In genomic region chr19:947707-948533, GRCh38 we compare ENCODE assay signal across 9 cellular contexts. TPM values are rescaled to one million over a fixed set of nuclear protein-coding genes. Genes with fewer than 3 reads are reported as not detected.
DNase-seq lines count a peak whose midpoint lies in the region; ATAC-seq, FAIRE-seq and TF ChIP-seq lines count a peak whose summit lies in the region.
"Had no signal": no experiment of that assay in that cellular context is flagged by ENCODE, and none has a peak within 500 bp of the region (broad histone marks: within the 10 kb centered on the region; RNA-seq: fewer than 3 reads in every experiment).

No MANE protein-coding gene starts in this region.

- H3K36me3 Mint-ChIP-seq in activated CD4-positive, alpha-beta memory T cell treated with anti-CD3 and anti-CD28 coated beads, Interleukin-2, amount 10 ng/mL, durations not matched to agents 7 days and 5 days (ENCODE audit: low read depth), result no peaks in the 10 kb centered on the region
- H3K36me3 Mint-ChIP-seq: T-cell had no signal

- TF ChIP-seq CTCF in A549 (IDR thresholded peaks at IDR 0.05), result no peak

- H3K9me3 ChIP-seq in A549, result no peaks in the 10 kb centered on the region

- H3K4me1 Mint-ChIP-seq in activated CD4-positive, alpha-beta memory T cell treated with anti-CD3 and anti-CD28 coated beads, Interleukin-2, amount 10 ng/mL, durations not matched to agents 7 days and 5 days, result peaks cover 8% of the 10 kb centered on the region

- DNase-seq in A549 (ENCODE audit: low read depth in 1 of 2, low spot score in 1 of 2), result no peak
- DNase-seq in NCI-H1930 (lab: John Stamatoyannopoulos, UW), result no peak
- no peak for DNase-seq in activated CD4-positive, alpha-beta memory T cell treated with anti-CD3 and anti-CD28 coated beads, Interleukin-2, amount 10 ng/mL, durations not matched to agents 7 days and 5 days
- DNase-seq in SKM-1 (lab: John Stamatoyannopoulos, UW; ENCODE audit: unreplicated experiment), result no peak
- no peak for DNase-seq in NCI-H82 (lab: John Stamatoyannopoulos, UW)

- no peak for TF ChIP-seq EP300 in A549 (IDR thresholded peaks at IDR 0.05)

- H3K27ac ChIP-seq in A549, result no peak overlapping the region

- no peak overlapping the region for H3K4me3 ChIP-seq in A549

- WGBS in A549 (ENCODE audit: missing lambda C conversion rate), result 96% methylated on average over 28 of the region's 46 CpGs

- ATAC-seq in A549 (no peak), GM19438 (IDR thresholded peaks at IDR 0.05; ENCODE audit: low read depth, unreplicated experiment) (peak; percentile 56), HG03354 (IDR thresholded peaks at IDR 0.05; ENCODE audit: poor library complexity, severe bottlenecking, unreplicated experiment) (peak; percentile 75), esophagus mucosa (peak; percentile 50)

- POLR2A ChIA-PET in A549 (lab: Yijun Ruan, JAX), result no interaction called here
- POLR2A ChIA-PET in activated CD4-positive, alpha-beta memory T cell treated with anti-CD3 and anti-CD28 coated beads, Interleukin-2, amount 10 ng/mL, durations not matched to agents 7 days and 5 days (lab: Charles Lee), result interaction anchor here (0.6 kb wide), 1 partner anchor 18 kb away, joined by 3 read pairs; no protein-coding TSS in a partner anchor

- H3K4me1 ChIP-seq in A549, result peaks cover 19% of the 10 kb centered on the region

- CTCF ChIA-PET in A549 (lab: Yijun Ruan, JAX), result interaction anchor here (0.7 kb wide), 1 partner anchor 35 kb away, joined by 3 read pairs; no protein-coding TSS in a partner anchor
- CTCF ChIA-PET in activated CD4-positive, alpha-beta memory T cell treated with anti-CD3 and anti-CD28 coated beads, Interleukin-2, amount 10 ng/mL, durations not matched to agents 7 days and 5 days (lab: Charles Lee), result no interaction called here

- FAIRE-seq in A549 (lab: Jason Lieb, UNC), result no peak

- TF ChIP-seq POLR2A in A549 (IDR thresholded peaks at IDR 0.05; ENCODE audit: low read length), result no peak

- H3K27me3 Mint-ChIP-seq in activated CD4-positive, alpha-beta memory T cell treated with anti-CD3 and anti-CD28 coated beads, Interleukin-2, amount 10 ng/mL, durations not matched to agents 7 days and 5 days, result no peaks in the 10 kb centered on the region
- H3K27me3 Mint-ChIP-seq: T-cell had no signal

- H3K27ac Mint-ChIP-seq in activated CD4-positive, alpha-beta memory T cell treated with anti-CD3 and anti-CD28 coated beads, Interleukin-2, amount 10 ng/mL, durations not matched to agents 7 days and 5 days, result no peak overlapping the region
- H3K27ac Mint-ChIP-seq: T-cell had no signal

- H3K4me3 Mint-ChIP-seq in activated CD4-positive, alpha-beta memory T cell treated with anti-CD3 and anti-CD28 coated beads, Interleukin-2, amount 10 ng/mL, durations not matched to agents 7 days and 5 days, result no peak overlapping the region
- H3K4me3 Mint-ChIP-seq: T-cell had no signal

- no peak overlapping the region for H3K4me2 ChIP-seq in A549

- TF ChIP-seq RAD21 in A549 (conservative IDR thresholded peaks at IDR 0.05 in 1 of 2, IDR thresholded peaks at IDR 0.05 in 1 of 2), result no peak

- no peaks in the 10 kb centered on the region for H3K9me3 Mint-ChIP-seq in activated CD4-positive, alpha-beta memory T cell treated with anti-CD3 and anti-CD28 coated beads, Interleukin-2, amount 10 ng/mL, durations not matched to agents 7 days and 5 days
- H3K9me3 Mint-ChIP-seq: T-cell had no signal

TF ChIP-seq in A549, 52 proteins besides CTCF, POLR2A, EP300 and RAD21:
- TF ChIP-seq HOXA7 (CRISPR knock-in tag; IDR thresholded peaks at IDR 0.05) (no peak), ZFP36 (IDR thresholded peaks at IDR 0.05; ENCODE audit: borderline replicate concordance, partially characterized antibody) (peak; percentile 44)

RNA-seq across cellular contexts. Expression of gene ARID3A, which starts 22.1 kb away (rescaled TPM):
- polyA plus RNA-seq in A549 (2011; rRNA removed) (3.3 and 3.4 TPM in 2 replicates), A549 (2017; fragmentation: RNase III; extraction: RNeasy Plus Mini Kit Qiagen cat#74134 plus additional on column Dnase treatment) (4.6 to 6.1 TPM (median 5.4 TPM) in 3 replicates)
- polyA plus RNA-seq in A549 (2012; cell fraction: cytosol; rRNA removed), result 9.0 and 11.2 TPM in 2 replicates
- polyA plus RNA-seq in A549 (2012; cell fraction: nucleus; rRNA removed), result 8.5 and 17.6 TPM in 2 replicates
- 11.5 and 12.7 TPM in 2 replicates for polyA minus RNA-seq in A549 (2011; rRNA and poly(A)+ RNA removed)
- total RNA-seq in esophagus mucosa, result 6.9 TPM
- 10 to 100 TPM; 32.4 to 34.0 TPM for total RNA-seq in activated CD4-positive, alpha-beta memory T cell treated with anti-CD3 and anti-CD28 coated beads, Interleukin-2, amount 10 ng/mL, durations not matched to agents 7 days and 5 days

RNA-seq across cellular contexts. Expression of gene KISS1R, which starts 30.8 kb away (rescaled TPM):
- 0.05 and 0.14 TPM in 2 replicates for polyA plus RNA-seq in A549 (2011; rRNA removed)
- 0.46 and 0.93 TPM in 2 replicates for polyA plus RNA-seq in A549 (2012; cell fraction: cytosol; rRNA removed)
- polyA plus RNA-seq in A549 (2012; cell fraction: nucleus; rRNA removed), result 1.2 and 2.9 TPM in 2 replicates
- polyA plus RNA-seq in A549 (2017; fragmentation: RNase III; extraction: RNeasy Plus Mini Kit Qiagen cat#74134 plus additional on column Dnase treatment), result 0.18 to 0.79 TPM (median 0.38 TPM) in 3 replicates
- polyA minus RNA-seq in A549 (2011; rRNA and poly(A)+ RNA removed), result not detected in 2 replicates
- total RNA-seq in esophagus mucosa, result not detected
- total RNA-seq in activated CD4-positive, alpha-beta memory T cell treated with anti-CD3 and anti-CD28 coated beads, Interleukin-2, amount 10 ng/mL, durations not matched to agents 7 days and 5 days, result 1 to 10 TPM; 1.8 to 2.3 TPM

RNA-seq across cellular contexts. Expression of gene R3HDM4, which starts 34.9 kb away (rescaled TPM):
- polyA plus RNA-seq in A549 (2011; rRNA removed), result 16.9 and 22.7 TPM in 2 replicates
- polyA plus RNA-seq in A549 (2012; cell fraction: cytosol; rRNA removed), result 23.1 and 33.7 TPM in 2 replicates
- polyA plus RNA-seq in A549 (2012; cell fraction: nucleus; rRNA removed), result 51.5 and 54.5 TPM in 2 replicates
- 18.8 to 24.8 TPM (median 20.7 TPM) in 3 replicates for polyA plus RNA-seq in A549 (2017; fragmentation: RNase III; extraction: RNeasy Plus Mini Kit Qiagen cat#74134 plus additional on column Dnase treatment)
- polyA minus RNA-seq in A549 (2011; rRNA and poly(A)+ RNA removed), result 15.0 and 15.1 TPM in 2 replicates
- 59.2 TPM for total RNA-seq in esophagus mucosa
- total RNA-seq in activated CD4-positive, alpha-beta memory T cell treated with anti-CD3 and anti-CD28 coated beads, Interleukin-2, amount 10 ng/mL, durations not matched to agents 7 days and 5 days, result 100 to 1,000 TPM; 111 to 116 TPM

RNA-seq across cellular contexts. Expression of gene WDR18, which starts 36.2 kb away (rescaled TPM):
- polyA plus RNA-seq in A549 (2011; rRNA removed), result 22.2 and 23.8 TPM in 2 replicates
- 81.3 and 113 TPM in 2 replicates for polyA plus RNA-seq in A549 (2012; cell fraction: cytosol; rRNA removed)
- polyA plus RNA-seq in A549 (2012; cell fraction: nucleus; rRNA removed), result 172 and 262 TPM in 2 replicates
- 41.7 to 48.9 TPM (median 48.1 TPM) in 3 replicates for polyA plus RNA-seq in A549 (2017; fragmentation: RNase III; extraction: RNeasy Plus Mini Kit Qiagen cat#74134 plus additional on column Dnase treatment)
- 32.2 and 38.4 TPM in 2 replicates for polyA minus RNA-seq in A549 (2011; rRNA and poly(A)+ RNA removed)
- 41.2 TPM for total RNA-seq in esophagus mucosa
- 10 to 100 TPM; 42.0 to 44.3 TPM for total RNA-seq in activated CD4-positive, alpha-beta memory T cell treated with anti-CD3 and anti-CD28 coated beads, Interleukin-2, amount 10 ng/mL, durations not matched to agents 7 days and 5 days

RNA-seq across cellular contexts. Expression of gene GRIN3B, which starts 52.3 kb away (rescaled TPM):
- polyA plus RNA-seq in A549 (2011; rRNA removed), result 0.65 and 0.67 TPM in 2 replicates
- 1.1 and 2.8 TPM in 2 replicates for polyA plus RNA-seq in A549 (2012; cell fraction: cytosol; rRNA removed)
- 13.1 and 22.7 TPM in 2 replicates for polyA plus RNA-seq in A549 (2012; cell fraction: nucleus; rRNA removed)
- 1.1 to 1.5 TPM (median 1.5 TPM) in 3 replicates for polyA plus RNA-seq in A549 (2017; fragmentation: RNase III; extraction: RNeasy Plus Mini Kit Qiagen cat#74134 plus additional on column Dnase treatment)
- 0.58 and 0.87 TPM in 2 replicates for polyA minus RNA-seq in A549 (2011; rRNA and poly(A)+ RNA removed)
- total RNA-seq in esophagus mucosa, result not detected
- under 1 TPM in 1 of 2 experiments, not detected in 1; 0.08 TPM for total RNA-seq in activated CD4-positive, alpha-beta memory T cell treated with anti-CD3 and anti-CD28 coated beads, Interleukin-2, amount 10 ng/mL, durations not matched to agents 7 days and 5 days

Comparison
In these comparisons a context has a peak if more than half of its experiments do, and no peak if none do; other contexts are left out.
1. ATAC-seq: peak in GM19438 (single experiment), HG03354 (single experiment) and esophagus mucosa (single experiment); none in A549 (0 of 2).